Comparison of ENCODE assay signal across 1 cellular context in the genomic region with DNA sequence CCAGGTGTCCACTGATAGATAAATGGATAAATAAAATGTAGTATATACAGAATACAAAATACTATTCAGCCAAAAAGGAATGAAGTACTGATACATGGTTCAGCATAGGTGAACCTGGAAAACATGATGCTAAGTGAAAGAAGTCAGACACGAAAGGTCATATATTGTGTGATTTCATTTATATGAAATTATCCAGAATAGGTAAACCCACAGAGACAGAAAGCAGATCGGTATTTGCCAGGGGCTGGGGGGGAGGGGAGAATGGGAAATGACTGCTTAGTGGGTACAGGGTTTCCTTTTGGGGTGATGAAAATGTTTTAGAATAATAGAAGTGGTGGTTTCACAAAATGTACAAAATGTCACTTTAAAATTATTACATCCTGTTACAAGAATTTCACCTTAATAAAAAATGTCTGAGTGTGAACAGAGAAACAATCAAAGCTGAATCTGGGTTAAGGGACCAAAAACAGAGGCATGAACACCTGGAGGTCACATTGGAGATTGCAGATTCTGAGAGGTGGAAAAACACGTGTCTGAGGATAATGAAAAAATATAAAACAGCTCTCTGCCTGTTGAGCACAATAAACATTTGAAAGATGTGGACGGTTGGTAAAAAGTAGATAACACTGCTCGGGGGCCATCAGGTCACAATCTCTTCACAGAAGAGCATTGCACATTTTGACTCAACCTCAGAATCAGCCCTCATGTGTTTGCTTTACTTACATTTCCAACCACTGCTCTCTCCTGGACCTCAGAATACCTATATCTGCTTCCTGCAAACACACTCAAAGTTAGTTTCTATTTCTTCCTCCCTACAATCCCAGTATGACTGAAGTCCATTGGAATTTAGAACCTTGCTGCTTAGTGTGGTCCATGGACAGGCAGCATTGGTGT.
TF ChIP-seq lines count a peak whose summit lies in the region.

No MANE protein-coding gene starts in this region.

TF ChIP-seq in HepG2, 621 proteins besides CTCF, POLR2A, EP300 and RAD21:
- no peak for TF ChIP-seq FOXK1 (CRISPR knock-in tag; IDR thresholded peaks at IDR 0.05; ENCODE audit: borderline replicate concordance, low read depth)
